ENCODE assay signal across 20 cellular contexts in genomic region chr4:149795256-149795655, GRCh38. TPM values are rescaled to one million over a fixed set of nuclear protein-coding genes. Genes with fewer than 3 reads are reported as not detected.
DNase-seq lines count a peak whose midpoint lies in the region; ATAC-seq and TF ChIP-seq lines count a peak whose summit lies in the region.
"Had no signal": no experiment of that assay in that cellular context is flagged by ENCODE, and none has a peak within 500 bp of the region (broad histone marks: within the 10 kb centered on the region; RNA-seq: fewer than 3 reads in every experiment).

No MANE protein-coding gene starts in this region.

- H3K4me1 ChIP-seq in right atrium auricular region, result no peaks in the 10 kb centered on the region
- H3K4me1 ChIP-seq in right cardiac atrium (ENCODE audit: control insufficient read depth, insufficient read depth, low read length), result no peaks in the 10 kb centered on the region
- H3K4me1 ChIP-seq: BLaER1 had no signal

- intact Hi-C loops in Right ventricle myocardium superior (cut with DNase I), result no loop called here
- intact Hi-C loops in right cardiac atrium (cut with DNase I), result no loop called here

- H3K36me3 ChIP-seq in right atrium auricular region, result no peaks in the 10 kb centered on the region
- H3K36me3 ChIP-seq: BLaER1 had no signal

- H3K9me3 ChIP-seq in right atrium auricular region (no peaks in the 10 kb centered on the region), right cardiac atrium (ENCODE audit: control insufficient read depth, low read length) (no peaks in the 10 kb centered on the region)
- H3K9me3 ChIP-seq: BLaER1 had no signal

- TF ChIP-seq CTCF in right atrium auricular region (IDR thresholded peaks at IDR 0.05), result no peak

- WGBS in right cardiac atrium, result 67% methylated on average over 4 of the region's 4 CpGs

- H3K27ac ChIP-seq in right atrium auricular region (no peak overlapping the region), right cardiac atrium (ENCODE audit: low read length) (no peak overlapping the region)
- H3K27ac ChIP-seq: BLaER1 had no signal

- H3K4me3 ChIP-seq in right atrium auricular region (no peak overlapping the region), right cardiac atrium (ENCODE audit: low read length) (no peak overlapping the region)
- H3K4me3 ChIP-seq: BLaER1 had no signal

- ATAC-seq in Right ventricle myocardium superior (ENCODE audit: poor library complexity) (peak; percentile 79), right cardiac atrium (no peak), HG03571 (IDR thresholded peaks at IDR 0.05; ENCODE audit: unreplicated experiment) (no peak), HG03097 (IDR thresholded peaks at IDR 0.05; ENCODE audit: low FRiP score, unreplicated experiment) (no peak)
- ATAC-seq: Panc1 had no signal

- no peak for DNase-seq in Right ventricle myocardium superior
- no peak for DNase-seq in right atrium auricular region (ENCODE audit: low spot score)
- DNase-seq in right cardiac atrium, result peak in 2 of 3 donors; percentile 12 to 19
- DNase-seq in myocyte (ENCODE audit: low read depth), result peak; percentile 55
- no peak for DNase-seq in NCI-H2227 treated with DMSO at 0.1 percent for 48 hours (lab: John Stamatoyannopoulos, UW)
- DNase-seq in cerebellar cortex (ENCODE audit: low spot score), result no peak
- DNase-seq: CD8-positive, alpha-beta memory T cell; DND-41; HCEC 1CT; KBM-7; NCI-H1417 treated with DMSO at 0.1 percent for 48 hours; NCI-H2029; NCI-H2171 treated with DMSO at 0.1 percent for 48 hours; NCI-H510A; NCI-H82; SHP77 had no signal

- H3K27me3 ChIP-seq in right atrium auricular region, result no peaks in the 10 kb centered on the region
- H3K27me3 ChIP-seq in right cardiac atrium (ENCODE audit: control insufficient read depth, insufficient read depth), result no peaks in the 10 kb centered on the region
- H3K27me3 ChIP-seq: BLaER1 had no signal

RNA-seq across cellular contexts. Expression of gene IQCM, which starts 20.4 kb away (rescaled TPM):
- total RNA-seq in Right ventricle myocardium superior (not detected), right atrium auricular region (not detected), right cardiac atrium (not detected), myocyte (0.36 and 0.94 TPM in 2 replicates)
- polyA plus RNA-seq in right cardiac atrium, result not detected
- polyA plus RNA-seq in myocyte (2012), result 0.11 TPM
- total RNA-seq: CD8-positive, alpha-beta memory T cell had no signal
- polyA plus RNA-seq: CD8-positive, alpha-beta memory T cell had no signal

Comparison
In these comparisons a context has a peak if more than half of its experiments do, and no peak if none do; other contexts are left out.
1. DNase-seq: peak in right cardiac atrium (2 of 3) and myocyte (single experiment); none in Right ventricle myocardium superior (single experiment), right atrium auricular region (single experiment), NCI-H2227 treated with DMSO at 0.1 percent for 48 hours (single experiment) and cerebellar cortex (single experiment).